19 cellular contexts compared by ENCODE assay signal in genomic region chr5:167895899-167896659, GRCh38.
"Had no signal": no experiment of that assay in that cellular context is flagged by ENCODE, and none has a peak within 500 bp of the region (broad histone marks: within the 10 kb centered on the region; RNA-seq: fewer than 3 reads in every experiment).

No MANE protein-coding gene starts in this region.

- H3K4me2 ChIP-seq: hepatocyte had no signal

- H3K4me1 ChIP-seq: ascending aorta, spleen, stomach, testis, upper lobe of right lung had no signal

- H3K79me2 ChIP-seq: hepatocyte had no signal

- H3K9me3 ChIP-seq: ascending aorta, ovary, spleen, stomach, testis, upper lobe of right lung had no signal

- H3K9me3 Mint-ChIP-seq: activated naive CD4-positive, alpha-beta T cell treated with anti-CD3 and anti-CD28 coated beads for 36 hours; activated T-helper 2 cell treated with anti-CD3 and anti-CD28 coated beads, Interferon-gamma antibody, Interleukin-2, Interleukin-4, amounts not matched to agents 10 μg/mL and 5 μg/mL and 100 μg/mL, durations not matched to agents 14 hours and 24 hours and 36 hours; neural crest cell had no signal

- H3K4me3 ChIP-seq: ascending aorta, cardiac muscle cell, hepatocyte, ovary, spleen, stomach, testis, upper lobe of right lung had no signal

- ATAC-seq: activated CD4-positive, CD25-positive, alpha-beta regulatory T cell treated with anti-CD3 and anti-CD28 coated beads, Interleukin-2, amount 50 U/mL, for 24 hours; activated naive CD8-positive, alpha-beta T cell treated with anti-CD3 and anti-CD28 coated beads, Interleukin-2, amount 50 U/mL, for 24 hours; esophagus mucosa; left lobe of liver; sciatic nerve; upper lobe of right lung had no signal

- H2AFZ ChIP-seq: hepatocyte had no signal

- H3K27me3 Mint-ChIP-seq: activated naive CD8-positive, alpha-beta T cell treated with anti-CD3 and anti-CD28 coated beads, Interleukin-2, amount 50 U/mL, for 24 hours had no signal

- H3K27ac Mint-ChIP-seq: activated naive CD4-positive, alpha-beta T cell treated with anti-CD3 and anti-CD28 coated beads for 36 hours; activated naive CD8-positive, alpha-beta T cell treated with anti-CD3 and anti-CD28 coated beads, Interleukin-2, amount 50 U/mL, for 24 hours; activated T-helper 2 cell treated with anti-CD3 and anti-CD28 coated beads, Interferon-gamma antibody, Interleukin-2, Interleukin-4, amounts not matched to agents 10 μg/mL and 5 μg/mL and 100 μg/mL, durations not matched to agents 14 hours and 24 hours and 36 hours had no signal

- H3K27me3 ChIP-seq: ascending aorta, cardiac muscle cell, hepatocyte, ovary, spleen, stomach, testis, upper lobe of right lung had no signal

- H3K36me3 ChIP-seq: ascending aorta, cardiac muscle cell, ovary, spleen, stomach, upper lobe of right lung had no signal

- H3K4me3 Mint-ChIP-seq: activated naive CD4-positive, alpha-beta T cell treated with anti-CD3 and anti-CD28 coated beads for 36 hours; activated naive CD8-positive, alpha-beta T cell treated with anti-CD3 and anti-CD28 coated beads, Interleukin-2, amount 50 U/mL, for 24 hours; neural crest cell had no signal

- H3K4me1 Mint-ChIP-seq: activated naive CD8-positive, alpha-beta T cell treated with anti-CD3 and anti-CD28 coated beads, Interleukin-2, amount 50 U/mL, for 24 hours had no signal

- H3K27ac ChIP-seq: ascending aorta, cardiac muscle cell, hepatocyte, ovary, spleen, stomach, testis, upper lobe of right lung had no signal

- FAIRE-seq: keratinocyte had no signal

- DNase-seq: activated CD4-positive, alpha-beta T cell treated with anti-CD3 and anti-CD28 coated beads, Interleukin-2, amount 50 U/mL, for 4 hours; activated naive CD4-positive, alpha-beta T cell treated with anti-CD3 and anti-CD28 coated beads for 36 hours; activated naive CD8-positive, alpha-beta T cell treated with anti-CD3 and anti-CD28 coated beads, Interleukin-2, amount 50 U/mL, for 24 hours; midbrain; ovary; spleen; stomach; testis; upper lobe of right lung had no signal
